In the genomic region with DNA sequence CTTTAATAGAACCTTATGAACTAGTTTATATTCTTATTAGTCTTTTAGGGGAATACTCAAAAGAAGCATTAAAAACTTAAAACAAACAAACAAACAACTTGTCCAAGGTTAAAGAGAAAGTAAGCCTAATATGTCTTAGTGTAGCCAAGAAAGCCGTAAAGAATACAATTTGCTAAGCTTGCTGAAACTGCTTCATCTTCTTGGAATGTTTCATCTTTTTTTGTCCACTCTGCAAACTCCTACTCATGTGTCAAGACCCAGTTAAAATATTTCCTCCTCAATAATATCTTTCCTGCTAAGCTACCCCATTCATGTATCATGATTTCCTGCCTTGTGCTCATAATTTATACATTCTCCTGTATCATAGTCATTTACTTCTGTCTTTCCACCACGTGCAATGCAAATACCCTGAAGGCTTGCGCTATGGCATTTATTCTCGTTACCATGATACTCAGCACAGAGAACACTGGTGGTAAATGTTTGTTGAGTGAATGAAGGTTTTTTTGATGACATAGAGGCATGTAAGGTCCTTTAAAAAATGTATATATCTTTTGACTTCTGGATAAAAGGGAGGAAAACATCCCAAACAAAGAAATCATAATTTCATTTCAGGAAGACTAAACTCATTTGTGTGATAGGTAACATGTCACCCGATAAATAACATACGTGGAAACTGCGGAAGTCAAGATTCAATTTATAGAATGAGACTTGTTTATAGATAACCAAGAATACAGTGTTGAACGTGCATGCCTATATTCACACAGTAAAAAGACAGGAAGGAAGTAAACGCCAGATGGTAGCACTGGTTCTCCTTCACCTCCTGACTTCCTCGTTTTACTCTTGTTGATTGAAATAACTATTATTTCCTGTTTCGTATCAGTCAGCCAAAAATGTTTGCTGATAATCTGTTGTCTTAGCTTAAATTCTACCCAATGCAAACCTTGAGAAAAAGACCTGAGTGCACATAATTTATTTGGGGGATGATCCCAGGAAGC, we compare ENCODE assay signal across 17 cellular contexts. TPM values are rescaled to one million over a fixed set of nuclear protein-coding genes. Genes with fewer than 3 reads are reported as not detected.
DNase-seq lines count a peak whose midpoint lies in the region; ATAC-seq, FAIRE-seq and TF ChIP-seq lines count a peak whose summit lies in the region.
"Not testable (repeated sequence)": the region's sequence is repeated elsewhere in the genome, so short reads cannot be mapped to it uniquely, and the experiment has no call there.
"Had no signal": no experiment of that assay in that cellular context is flagged by ENCODE, and none has a peak within 500 bp of the region (broad histone marks: within the 10 kb centered on the region; RNA-seq: fewer than 3 reads in every experiment).

No MANE protein-coding gene starts in this region.

- H3K27ac ChIP-seq in BLaER1: peak overlapping the region; percentile 93

- H3K9me3 Mint-ChIP-seq in activated T-cell treated with anti-CD3 and anti-CD28 coated beads, Interleukin-2, amount 50 U/mL, for 72 hours; nephron: not testable (repeated sequence)

- H3K4me1 Mint-ChIP-seq in activated T-cell treated with anti-CD3 and anti-CD28 coated beads, Interleukin-2, amount 50 U/mL, for 72 hours (ENCODE audit: low read depth): peaks cover 27% of the 10 kb centered on the region
- H3K4me1 Mint-ChIP-seq in nephron: peaks cover 16% of the 10 kb centered on the region

- ATAC-seq in activated T-cell treated with anti-CD3 and anti-CD28 coated beads, Interleukin-2, amount 50 U/mL, for 72 hours (replicated peaks in 1 of 2): not testable (repeated sequence)

- peak overlapping the region; percentile 83 for H3K27ac Mint-ChIP-seq in activated T-cell treated with anti-CD3 and anti-CD28 coated beads, Interleukin-2, amount 50 U/mL, for 72 hours
- peak overlapping the region; percentile 28 to 73 (median 31) for H3K27ac Mint-ChIP-seq in nephron

- peak; percentile 93 for FAIRE-seq in H54 (lab: Jason Lieb, UNC)

- H3K9me3 ChIP-seq in BLaER1: peaks cover 26% of the 10 kb centered on the region

- H3K36me3 ChIP-seq in BLaER1: not testable (repeated sequence)

- peak overlapping the region; percentile 61; the same call in 1 of the 2 replicates for H3K9ac ChIP-seq in BLaER1

- H3K27me3 Mint-ChIP-seq in activated T-cell treated with anti-CD3 and anti-CD28 coated beads, Interleukin-2, amount 50 U/mL, for 72 hours (ENCODE audit: low read depth): not testable (repeated sequence)
- H3K27me3 Mint-ChIP-seq in nephron (ENCODE audit: low read depth): peaks cover 11% of the 10 kb centered on the region

- H3K27me3 ChIP-seq in BLaER1: not testable (repeated sequence)

- not testable (repeated sequence) for TF ChIP-seq POLR2A in H54 (IDR thresholded peaks at IDR 0.05; ENCODE audit: low read depth, low read length)

- peaks cover 48% of the 10 kb centered on the region for H3K4me1 ChIP-seq in BLaER1

- not testable (repeated sequence) for TF ChIP-seq CTCF in nephron (IDR thresholded peaks at IDR 0.05; ENCODE audit: unreplicated experiment in 3 of 3)

- H4K20me1 ChIP-seq in BLaER1: not testable (repeated sequence)

- peak overlapping the region; percentile 45 to 57 for H3K4me3 Mint-ChIP-seq in activated T-cell treated with anti-CD3 and anti-CD28 coated beads, Interleukin-2, amount 50 U/mL, for 72 hours
- H3K4me3 Mint-ChIP-seq in nephron: peak overlapping the region in 1 of 3 experiments; percentile 39

- peak overlapping the region; percentile 77 for H3K4me2 ChIP-seq in BLaER1

- peak overlapping the region; percentile 46; the same call in 1 of the 2 replicates for H3K4me3 ChIP-seq in BLaER1

- not testable (repeated sequence) for H3K36me3 Mint-ChIP-seq in activated T-cell treated with anti-CD3 and anti-CD28 coated beads, Interleukin-2, amount 50 U/mL, for 72 hours (ENCODE audit: insufficient read depth in 2 of 2); nephron (ENCODE audit: low read depth)

- not testable (repeated sequence) for DNase-seq in H54 (ENCODE audit: insufficient read length, low spot score); activated T-cell treated with anti-CD3 and anti-CD28 coated beads, Interleukin-2, amount 50 U/mL, for 72 hours
- DNase-seq in MV-4-11 (lab: John Stamatoyannopoulos, UW) (peak; percentile 82), SKM-1 treated with dmso at 0.1 percent for 144 hours (lab: John Stamatoyannopoulos, UW; ENCODE audit: unreplicated experiment) (peak; percentile 21), foreskin melanocyte (peak; percentile 53)
- peak; percentile 20 for DNase-seq in central memory CD4-positive, alpha-beta T cell

RNA-seq across cellular contexts. Expression of a gene that starts 1.8 kb away (rescaled TPM):
- total RNA-seq in activated T-cell treated with anti-CD3 and anti-CD28 coated beads, Interleukin-2, amount 50 U/mL, for 72 hours: not detected
- total RNA-seq: body of pancreas; epithelial cell of proximal tubule; gastrocnemius medialis; M059J; mammary epithelial cell; natural killer cell treated with Interleukin-12 subunit alpha and Interleukin-12 subunit beta and Interleukin-15 and Interleukin-18, amount 100 ng/mL, for 72 hours; Right ventricle myocardium superior; sciatic nerve; thoracic aorta had no signal

RNA-seq across cellular contexts. Expression of a gene that starts 4.0 kb away (rescaled TPM):
- total RNA-seq in activated T-cell treated with anti-CD3 and anti-CD28 coated beads, Interleukin-2, amount 50 U/mL, for 72 hours: not detected
- total RNA-seq: body of pancreas; epithelial cell of proximal tubule; gastrocnemius medialis; M059J; mammary epithelial cell; natural killer cell treated with Interleukin-12 subunit alpha and Interleukin-12 subunit beta and Interleukin-15 and Interleukin-18, amount 100 ng/mL, for 72 hours; Right ventricle myocardium superior; sciatic nerve; thoracic aorta had no signal

RNA-seq across cellular contexts. Expression of a gene that starts 14.8 kb away (rescaled TPM):
- not detected for total RNA-seq in activated T-cell treated with anti-CD3 and anti-CD28 coated beads, Interleukin-2, amount 50 U/mL, for 72 hours
- total RNA-seq: body of pancreas; epithelial cell of proximal tubule; gastrocnemius medialis; M059J; mammary epithelial cell; natural killer cell treated with Interleukin-12 subunit alpha and Interleukin-12 subunit beta and Interleukin-15 and Interleukin-18, amount 100 ng/mL, for 72 hours; Right ventricle myocardium superior; sciatic nerve; thoracic aorta had no signal

RNA-seq across cellular contexts. Expression of a gene that starts 18.0 kb away (rescaled TPM):
- total RNA-seq in activated T-cell treated with anti-CD3 and anti-CD28 coated beads, Interleukin-2, amount 50 U/mL, for 72 hours: not detected
- total RNA-seq: body of pancreas; epithelial cell of proximal tubule; gastrocnemius medialis; M059J; mammary epithelial cell; natural killer cell treated with Interleukin-12 subunit alpha and Interleukin-12 subunit beta and Interleukin-15 and Interleukin-18, amount 100 ng/mL, for 72 hours; Right ventricle myocardium superior; sciatic nerve; thoracic aorta had no signal

RNA-seq across cellular contexts. Expression of a gene that starts 20.4 kb away (rescaled TPM):
- not detected for total RNA-seq in activated T-cell treated with anti-CD3 and anti-CD28 coated beads, Interleukin-2, amount 50 U/mL, for 72 hours
- total RNA-seq: body of pancreas; epithelial cell of proximal tubule; gastrocnemius medialis; M059J; mammary epithelial cell; natural killer cell treated with Interleukin-12 subunit alpha and Interleukin-12 subunit beta and Interleukin-15 and Interleukin-18, amount 100 ng/mL, for 72 hours; Right ventricle myocardium superior; sciatic nerve; thoracic aorta had no signal
